3 cellular contexts compared by ENCODE assay signal in the genomic region with DNA sequence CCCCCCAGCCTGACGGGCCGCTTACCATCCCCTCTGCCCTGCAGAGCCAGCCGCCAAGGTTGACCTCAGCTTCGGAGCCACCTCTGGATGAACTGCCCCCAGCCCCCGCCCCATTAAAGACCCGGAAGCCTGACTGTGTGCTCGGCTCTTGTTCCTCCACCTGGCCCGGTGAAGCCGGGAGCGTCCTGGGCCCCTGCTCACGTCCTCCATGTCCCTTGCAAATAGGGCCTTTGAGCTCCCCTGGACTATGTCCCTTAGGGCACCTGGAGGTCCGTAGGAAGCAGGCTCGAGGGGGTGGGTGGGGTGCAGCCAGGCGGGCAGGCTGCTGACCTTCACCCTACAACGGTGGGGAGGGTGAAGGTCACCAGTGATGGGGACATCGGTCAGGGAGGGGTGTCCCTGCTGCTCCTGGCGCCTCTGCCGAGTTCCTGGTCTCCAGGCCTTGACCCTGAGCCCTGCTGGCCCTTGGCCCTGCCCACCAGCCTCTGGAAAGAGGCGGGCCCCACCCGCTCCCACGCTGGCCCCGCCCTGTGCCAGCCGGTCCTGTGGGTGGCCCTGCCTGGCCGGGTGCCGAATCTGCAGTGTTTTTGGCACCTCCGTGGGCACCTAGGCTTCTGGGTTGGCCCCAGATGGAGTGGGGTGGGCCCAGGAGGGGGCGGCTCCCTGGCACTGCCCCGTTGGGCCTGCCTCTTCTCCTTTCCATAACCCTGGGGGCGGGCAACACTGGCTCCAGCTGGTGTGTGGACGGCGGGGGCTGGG.
TF ChIP-seq lines count a peak whose summit lies in the region.

No MANE protein-coding gene starts in this region.

TF ChIP-seq in SK-N-SH, 30 proteins besides CTCF, POLR2A, EP300 and RAD21:
- TF ChIP-seq, protein P1, sequence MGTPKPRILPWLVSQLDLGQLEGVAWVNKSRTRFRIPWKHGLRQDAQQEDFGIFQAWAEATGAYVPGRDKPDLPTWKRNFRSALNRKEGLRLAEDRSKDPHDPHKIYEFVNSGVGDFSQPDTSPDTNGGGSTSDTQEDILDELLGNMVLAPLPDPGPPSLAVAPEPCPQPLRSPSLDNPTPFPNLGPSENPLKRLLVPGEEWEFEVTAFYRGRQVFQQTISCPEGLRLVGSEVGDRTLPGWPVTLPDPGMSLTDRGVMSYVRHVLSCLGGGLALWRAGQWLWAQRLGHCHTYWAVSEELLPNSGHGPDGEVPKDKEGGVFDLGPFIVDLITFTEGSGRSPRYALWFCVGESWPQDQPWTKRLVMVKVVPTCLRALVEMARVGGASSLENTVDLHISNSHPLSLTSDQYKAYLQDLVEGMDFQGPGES (IDR thresholded peaks at IDR 0.05; ENCODE audit: low read depth, low read length), result no peak
- TF ChIP-seq GABPA (IDR thresholded peaks at IDR 0.05; ENCODE audit: low read depth) (no peak), TEAD4 (IDR thresholded peaks at IDR 0.05; ENCODE audit: borderline replicate concordance, insufficient read depth) (no peak), CHD2 (IDR thresholded peaks at IDR 0.05; ENCODE audit: low read length, partially characterized antibody) (no peak)

TF ChIP-seq in SK-N-SH treated with all-trans-retinoic acid at 6 μM for 48 hours, 23 proteins besides CTCF, POLR2A, EP300 and RAD21:
- TF ChIP-seq, protein P2, sequence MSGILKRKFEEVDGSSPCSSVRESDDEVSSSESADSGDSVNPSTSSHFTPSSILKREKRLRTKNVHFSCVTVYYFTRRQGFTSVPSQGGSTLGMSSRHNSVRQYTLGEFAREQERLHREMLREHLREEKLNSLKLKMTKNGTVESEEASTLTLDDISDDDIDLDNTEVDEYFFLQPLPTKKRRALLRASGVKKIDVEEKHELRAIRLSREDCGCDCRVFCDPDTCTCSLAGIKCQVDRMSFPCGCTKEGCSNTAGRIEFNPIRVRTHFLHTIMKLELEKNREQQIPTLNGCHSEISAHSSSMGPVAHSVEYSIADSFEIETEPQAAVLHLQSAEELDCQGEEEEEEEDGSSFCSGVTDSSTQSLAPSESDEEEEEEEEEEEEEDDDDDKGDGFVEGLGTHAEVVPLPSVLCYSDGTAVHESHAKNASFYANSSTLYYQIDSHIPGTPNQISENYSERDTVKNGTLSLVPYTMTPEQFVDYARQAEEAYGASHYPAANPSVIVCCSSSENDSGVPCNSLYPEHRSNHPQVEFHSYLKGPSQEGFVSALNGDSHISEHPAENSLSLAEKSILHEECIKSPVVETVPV (CRISPR knock-in tag; IDR thresholded peaks at IDR 0.05), result no peak
- TF ChIP-seq ISL1 (CRISPR knock-in tag; IDR thresholded peaks at IDR 0.05) (no peak), ZFP3 (CRISPR knock-in tag; IDR thresholded peaks at IDR 0.05) (no peak), PPARA (CRISPR knock-in tag; IDR thresholded peaks at IDR 0.05; ENCODE audit: borderline replicate concordance) (no peak), GLIS3 (CRISPR knock-in tag; IDR thresholded peaks at IDR 0.05) (no peak), ZNF8 (CRISPR knock-in tag; IDR thresholded peaks at IDR 0.05) (no peak), OSR1 (CRISPR knock-in tag; IDR thresholded peaks at IDR 0.05) (no peak)
- TF ChIP-seq, protein P3, sequence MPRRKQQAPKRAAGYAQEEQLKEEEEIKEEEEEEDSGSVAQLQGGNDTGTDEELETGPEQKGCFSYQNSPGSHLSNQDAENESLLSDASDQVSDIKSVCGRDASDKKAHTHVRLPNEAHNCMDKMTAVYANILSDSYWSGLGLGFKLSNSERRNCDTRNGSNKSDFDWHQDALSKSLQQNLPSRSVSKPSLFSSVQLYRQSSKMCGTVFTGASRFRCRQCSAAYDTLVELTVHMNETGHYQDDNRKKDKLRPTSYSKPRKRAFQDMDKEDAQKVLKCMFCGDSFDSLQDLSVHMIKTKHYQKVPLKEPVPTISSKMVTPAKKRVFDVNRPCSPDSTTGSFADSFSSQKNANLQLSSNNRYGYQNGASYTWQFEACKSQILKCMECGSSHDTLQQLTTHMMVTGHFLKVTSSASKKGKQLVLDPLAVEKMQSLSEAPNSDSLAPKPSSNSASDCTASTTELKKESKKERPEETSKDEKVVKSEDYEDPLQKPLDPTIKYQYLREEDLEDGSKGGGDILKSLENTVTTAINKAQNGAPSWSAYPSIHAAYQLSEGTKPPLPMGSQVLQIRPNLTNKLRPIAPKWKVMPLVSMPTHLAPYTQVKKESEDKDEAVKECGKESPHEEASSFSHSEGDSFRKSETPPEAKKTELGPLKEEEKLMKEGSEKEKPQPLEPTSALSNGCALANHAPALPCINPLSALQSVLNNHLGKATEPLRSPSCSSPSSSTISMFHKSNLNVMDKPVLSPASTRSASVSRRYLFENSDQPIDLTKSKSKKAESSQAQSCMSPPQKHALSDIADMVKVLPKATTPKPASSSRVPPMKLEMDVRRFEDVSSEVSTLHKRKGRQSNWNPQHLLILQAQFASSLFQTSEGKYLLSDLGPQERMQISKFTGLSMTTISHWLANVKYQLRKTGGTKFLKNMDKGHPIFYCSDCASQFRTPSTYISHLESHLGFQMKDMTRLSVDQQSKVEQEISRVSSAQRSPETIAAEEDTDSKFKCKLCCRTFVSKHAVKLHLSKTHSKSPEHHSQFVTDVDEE (CRISPR knock-in tag; IDR thresholded peaks at IDR 0.05), result no peak

TF ChIP-seq in K562, 482 proteins besides CTCF, POLR2A, EP300 and RAD21 (continues in another document):
- TF ChIP-seq, protein P4, sequence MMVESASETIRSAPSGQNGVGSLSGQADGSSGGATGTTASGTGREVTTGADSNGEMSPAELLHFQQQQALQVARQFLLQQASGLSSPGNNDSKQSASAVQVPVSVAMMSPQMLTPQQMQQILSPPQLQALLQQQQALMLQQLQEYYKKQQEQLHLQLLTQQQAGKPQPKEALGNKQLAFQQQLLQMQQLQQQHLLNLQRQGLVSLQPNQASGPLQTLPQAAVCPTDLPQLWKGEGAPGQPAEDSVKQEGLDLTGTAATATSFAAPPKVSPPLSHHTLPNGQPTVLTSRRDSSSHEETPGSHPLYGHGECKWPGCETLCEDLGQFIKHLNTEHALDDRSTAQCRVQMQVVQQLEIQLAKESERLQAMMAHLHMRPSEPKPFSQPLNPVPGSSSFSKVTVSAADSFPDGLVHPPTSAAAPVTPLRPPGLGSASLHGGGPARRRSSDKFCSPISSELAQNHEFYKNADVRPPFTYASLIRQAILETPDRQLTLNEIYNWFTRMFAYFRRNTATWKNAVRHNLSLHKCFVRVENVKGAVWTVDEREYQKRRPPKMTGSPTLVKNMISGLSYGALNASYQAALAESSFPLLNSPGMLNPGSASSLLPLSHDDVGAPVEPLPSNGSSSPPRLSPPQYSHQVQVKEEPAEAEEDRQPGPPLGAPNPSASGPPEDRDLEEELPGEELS (CRISPR knock-in tag; IDR thresholded peaks at IDR 0.05; ENCODE audit: borderline replicate concordance), result no peak
- TF ChIP-seq, protein P5, sequence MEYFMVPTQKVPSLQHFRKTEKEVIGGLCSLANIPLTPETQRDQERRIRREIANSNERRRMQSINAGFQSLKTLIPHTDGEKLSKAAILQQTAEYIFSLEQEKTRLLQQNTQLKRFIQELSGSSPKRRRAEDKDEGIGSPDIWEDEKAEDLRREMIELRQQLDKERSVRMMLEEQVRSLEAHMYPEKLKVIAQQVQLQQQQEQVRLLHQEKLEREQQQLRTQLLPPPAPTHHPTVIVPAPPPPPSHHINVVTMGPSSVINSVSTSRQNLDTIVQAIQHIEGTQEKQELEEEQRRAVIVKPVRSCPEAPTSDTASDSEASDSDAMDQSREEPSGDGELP (CRISPR knock-in tag; IDR thresholded peaks at IDR 0.05; ENCODE audit: borderline replicate concordance), result peak; percentile 11; the same call in 1 of the 2 replicates
- 0 out of 2 replicates have a peak, but pooled peaks have one; percentile 45 for TF ChIP-seq ZNF282 (CRISPR knock-in tag; IDR thresholded peaks at IDR 0.05)
- no peak for TF ChIP-seq SAFB (IDR thresholded peaks at IDR 0.05; ENCODE audit: borderline replicate concordance, low read depth, low read length)
- no peak for TF ChIP-seq POLR3G (IDR thresholded peaks at IDR 0.05; ENCODE audit: extremely low read depth, insufficient read length, insufficient replicate concordance)
- TF ChIP-seq HCFC1 (IDR thresholded peaks at IDR 0.05; ENCODE audit: low read depth, low read length), result peak; percentile 3; the same call in 1 of the 2 replicates
- no peak for TF ChIP-seq BRCA1 (IDR thresholded peaks at IDR 0.05)
- TF ChIP-seq BRCA1 (CRISPR knock-in tag; IDR thresholded peaks at IDR 0.05), result no peak
- TF ChIP-seq CHD1 (IDR thresholded peaks at IDR 0.05; ENCODE audit: low read length), result no peak
- TF ChIP-seq SIRT6 (IDR thresholded peaks at IDR 0.05; ENCODE audit: low read depth, low read length), result no peak
- TF ChIP-seq MYC (IDR thresholded peaks at IDR 0.05; ENCODE audit: low read depth, low read length), result no peak
- TF ChIP-seq MYC (CRISPR knock-in tag; IDR thresholded peaks at IDR 0.05; ENCODE audit: borderline replicate concordance, low read depth), result no peak
- TF ChIP-seq BRD9 (IDR thresholded peaks at IDR 0.05; ENCODE audit: low read depth, partially characterized antibody), result peak; percentile 7
- TF ChIP-seq POU5F1 (IDR thresholded peaks at IDR 0.05; ENCODE audit: borderline replicate concordance, low read depth, low read length, partially characterized antibody), result no peak
- TF ChIP-seq SLC30A9 (CRISPR knock-in tag; IDR thresholded peaks at IDR 0.05), result no peak
- TF ChIP-seq SIN3A (IDR thresholded peaks at IDR 0.05; ENCODE audit: borderline replicate concordance in 2 of 2, control insufficient read depth in 1 of 2, low read depth in 2 of 2, low read length in 2 of 2), result 0 out of 4 replicates have a peak, but pooled peaks of 1 of the 2 experiments have one; percentile 1
- 0 out of 2 replicates have a peak, but pooled peaks have one; percentile 11 for TF ChIP-seq GTF2F1 (IDR thresholded peaks at IDR 0.05; ENCODE audit: low read depth, low read length)
- no peak for TF ChIP-seq DNMT1 (IDR thresholded peaks at IDR 0.05)
- TF ChIP-seq NR2F6 (CRISPR knock-in tag; IDR thresholded peaks at IDR 0.05), result no peak
- peak; percentile 90 for TF ChIP-seq ZKSCAN1 (IDR thresholded peaks at IDR 0.05; ENCODE audit: low read depth, low read length)
- peak; percentile 7 for TF ChIP-seq CCNT2 (IDR thresholded peaks at IDR 0.05; ENCODE audit: borderline replicate concordance, extremely low read depth, insufficient read length, low read depth, low read length)
- TF ChIP-seq, protein P6, sequence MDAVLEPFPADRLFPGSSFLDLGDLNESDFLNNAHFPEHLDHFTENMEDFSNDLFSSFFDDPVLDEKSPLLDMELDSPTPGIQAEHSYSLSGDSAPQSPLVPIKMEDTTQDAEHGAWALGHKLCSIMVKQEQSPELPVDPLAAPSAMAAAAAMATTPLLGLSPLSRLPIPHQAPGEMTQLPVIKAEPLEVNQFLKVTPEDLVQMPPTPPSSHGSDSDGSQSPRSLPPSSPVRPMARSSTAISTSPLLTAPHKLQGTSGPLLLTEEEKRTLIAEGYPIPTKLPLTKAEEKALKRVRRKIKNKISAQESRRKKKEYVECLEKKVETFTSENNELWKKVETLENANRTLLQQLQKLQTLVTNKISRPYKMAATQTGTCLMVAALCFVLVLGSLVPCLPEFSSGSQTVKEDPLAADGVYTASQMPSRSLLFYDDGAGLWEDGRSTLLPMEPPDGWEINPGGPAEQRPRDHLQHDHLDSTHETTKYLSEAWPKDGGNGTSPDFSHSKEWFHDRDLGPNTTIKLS (IDR thresholded peaks at IDR 0.05; ENCODE audit: borderline replicate concordance, low read depth), result no peak
- TF ChIP-seq ZSCAN32 (CRISPR knock-in tag; IDR thresholded peaks at IDR 0.05), result 0 out of 2 replicates have a peak, but pooled peaks have one; percentile 6
- TF ChIP-seq SMAD3 (CRISPR knock-in tag; conservative IDR thresholded peaks at IDR 0.05), result no peak
- TF ChIP-seq ESRRA (IDR thresholded peaks at IDR 0.05; ENCODE audit: borderline replicate concordance, low read depth), result peak; percentile 61; the same call in 1 of the 2 replicates
- no peak for TF ChIP-seq JUN (IDR thresholded peaks at IDR 0.05; ENCODE audit: borderline replicate concordance, low read depth, low read length)
- TF ChIP-seq JUN (CRISPR knock-in tag; IDR thresholded peaks at IDR 0.05; ENCODE audit: borderline replicate concordance), result no peak
- no peak for TF ChIP-seq NFYB (IDR thresholded peaks at IDR 0.05; ENCODE audit: extremely low read depth, insufficient read length)
- peak; percentile 45 for TF ChIP-seq POLR2G (IDR thresholded peaks at IDR 0.05; ENCODE audit: low read depth, low read length)
- TF ChIP-seq, protein P7, sequence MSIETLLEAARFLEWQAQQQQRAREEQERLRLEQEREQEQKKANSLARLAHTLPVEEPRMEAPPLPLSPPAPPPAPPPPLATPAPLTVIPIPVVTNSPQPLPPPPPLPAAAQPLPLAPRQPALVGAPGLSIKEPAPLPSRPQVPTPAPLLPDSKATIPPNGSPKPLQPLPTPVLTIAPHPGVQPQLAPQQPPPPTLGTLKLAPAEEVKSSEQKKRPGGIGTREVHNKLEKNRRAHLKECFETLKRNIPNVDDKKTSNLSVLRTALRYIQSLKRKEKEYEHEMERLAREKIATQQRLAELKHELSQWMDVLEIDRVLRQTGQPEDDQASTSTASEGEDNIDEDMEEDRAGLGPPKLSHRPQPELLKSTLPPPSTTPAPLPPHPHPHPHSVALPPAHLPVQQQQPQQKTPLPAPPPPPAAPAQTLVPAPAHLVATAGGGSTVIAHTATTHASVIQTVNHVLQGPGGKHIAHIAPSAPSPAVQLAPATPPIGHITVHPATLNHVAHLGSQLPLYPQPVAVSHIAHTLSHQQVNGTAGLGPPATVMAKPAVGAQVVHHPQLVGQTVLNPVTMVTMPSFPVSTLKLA (conservative IDR thresholded peaks at IDR 0.05), result no peak
- TF ChIP-seq, protein P8, sequence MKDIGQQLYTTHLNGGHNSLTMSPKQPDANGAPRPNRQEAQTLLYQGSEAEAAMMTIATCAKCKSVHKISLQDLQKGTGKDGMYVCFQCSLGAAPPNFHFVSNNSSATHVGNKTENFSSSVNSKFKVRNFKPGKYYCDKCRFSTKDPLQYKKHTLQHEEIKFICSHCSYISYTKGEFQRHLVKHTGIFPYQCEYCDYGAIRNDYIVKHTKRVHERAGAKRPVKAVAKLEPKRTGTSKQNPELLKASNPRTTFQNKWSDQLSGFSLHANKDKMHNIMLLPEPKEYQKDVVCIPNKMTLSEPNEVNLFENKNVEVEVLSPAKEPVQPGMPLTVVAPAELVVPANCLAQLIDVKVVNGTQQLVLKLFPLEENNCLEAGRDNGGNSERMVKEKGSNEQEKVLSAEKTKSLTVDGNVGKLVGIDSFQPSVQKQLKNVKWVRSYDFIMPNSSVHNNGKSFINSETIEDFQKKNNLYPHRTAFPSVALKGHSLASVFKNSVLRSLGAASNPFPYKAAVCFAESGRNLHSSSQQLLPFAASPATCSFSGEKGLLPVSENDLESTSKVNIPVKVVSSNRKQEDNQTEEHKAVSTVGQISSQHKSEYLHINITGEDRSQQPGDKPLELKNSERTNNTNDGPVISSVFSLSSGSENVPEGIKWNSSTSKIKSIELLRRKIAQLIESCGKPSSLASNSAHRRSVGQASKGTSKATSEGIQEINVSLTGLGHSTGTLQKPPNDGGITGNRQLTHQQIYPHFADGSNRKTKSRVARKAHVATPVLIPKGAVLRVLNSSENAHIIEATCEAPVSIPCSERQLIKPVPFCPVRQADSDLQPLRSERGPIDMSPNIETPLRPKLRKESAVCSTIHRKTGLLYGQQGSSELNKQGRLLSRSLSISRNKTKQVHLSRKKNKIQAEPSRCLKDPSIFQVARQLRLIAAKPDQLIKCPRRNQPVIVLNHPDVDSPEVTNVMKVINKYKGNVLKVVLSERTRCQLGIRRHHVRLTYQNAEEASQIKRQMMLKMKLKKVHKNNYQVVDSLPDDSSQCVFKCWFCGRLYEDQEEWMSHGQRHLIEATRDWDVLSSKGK (CRISPR knock-in tag; IDR thresholded peaks at IDR 0.05), result no peak
- no peak for TF ChIP-seq NR2C2 (CRISPR knock-in tag; IDR thresholded peaks at IDR 0.05)
- TF ChIP-seq NR2C2 (tag; IDR thresholded peaks at IDR 0.05), result peak; percentile 44; the same call in 1 of the 2 replicates
